ENCODE assay signal across 18 cellular contexts in genomic region chr2:171824086-171824485, GRCh38.
A peak's percentile ranks its signal among the peaks of the same experiment; 100 is the strongest.
DNase-seq lines count a peak whose midpoint lies in the region; ATAC-seq and TF ChIP-seq lines count a peak whose summit lies in the region.
"Had no signal": no experiment of that assay in that cellular context is flagged by ENCODE, and none has a peak within 500 bp of the region (broad histone marks: within the 10 kb centered on the region; RNA-seq: fewer than 3 reads in every experiment).

No MANE protein-coding gene starts in this region.

- DNase-seq in GM03348 (ENCODE audit: low spot score) (peak; percentile 45), NOMO-1 treated with DMSO at 0.1 percent for 48 hours (lab: John Stamatoyannopoulos, UW; ENCODE audit: unreplicated experiment) (peak; percentile 51), fibroblast of mammary gland (ENCODE audit: low read depth) (peak; percentile 45), gastrocnemius medialis (no peak), D341Med (ENCODE audit: low spot score) (no peak)
- DNase-seq: amniotic stem cell; C1 segment of cervical spinal cord; effector memory CD8-positive, alpha-beta T cell; foreskin melanocyte; NCI-H345; ovary; spleen; T-helper 9 cell had no signal

- no peaks in the 10 kb centered on the region for H3K27me3 ChIP-seq in gastrocnemius medialis
- H3K27me3 ChIP-seq: ovary, spleen had no signal

- no peak for TF ChIP-seq CTCF in fibroblast of mammary gland (conservative IDR thresholded peaks at IDR 0.05; ENCODE audit: control insufficient read depth, insufficient read depth, low read depth, low read length)
- TF ChIP-seq CTCF in gastrocnemius medialis (IDR thresholded peaks at IDR 0.05 in 4 of 5, conservative IDR thresholded peaks at IDR 0.05 in 1 of 5), result no peak

- H3K27ac ChIP-seq in gastrocnemius medialis, result no peak overlapping the region
- H3K27ac ChIP-seq: ovary, spleen, thoracic aorta had no signal

- TF ChIP-seq POLR2A in gastrocnemius medialis (IDR thresholded peaks at IDR 0.05), result no peak

- ATAC-seq in gastrocnemius medialis (peak; percentile 26 to 68), GM18511 (IDR thresholded peaks at IDR 0.05; ENCODE audit: unreplicated experiment) (no peak), HG03159 (IDR thresholded peaks at IDR 0.05; ENCODE audit: unreplicated experiment) (no peak)
- ATAC-seq: activated CD4-positive, CD25-positive, alpha-beta regulatory T cell treated with anti-CD3 and anti-CD28 coated beads, Interleukin-2, amount 50 U/mL, for 24 hours; effector memory CD8-positive, alpha-beta T cell; HCT116 had no signal

- in situ Hi-C loops in gastrocnemius medialis (cut with MboI; ENCODE audit: low sequenced_read_pairs in 4 of 4), result loop anchor here (25.0 kb wide), 2 partner anchors 263 to 288 kb away; partner anchors contain the start of genes DLX2 (in 3 of the 4) and DLX1 (in 1 of the 4)

- H3K4me3 ChIP-seq in fibroblast of mammary gland (ENCODE audit: control insufficient read depth, low read depth, low read length) (no peak overlapping the region), gastrocnemius medialis (no peak overlapping the region)
- H3K4me3 ChIP-seq: ovary, spleen, thoracic aorta had no signal

- H3K4me1 ChIP-seq in gastrocnemius medialis, result no peaks in the 10 kb centered on the region

- no peaks in the 10 kb centered on the region for H3K9me3 ChIP-seq in gastrocnemius medialis
- H3K9me3 ChIP-seq: ovary, spleen, thoracic aorta had no signal

- intact Hi-C loops in gastrocnemius medialis (cut with DNase I; ENCODE audit: low total_unique reads), result no loop called here

- H3K36me3 ChIP-seq in gastrocnemius medialis, result peaks cover 0 to 44% of the 10 kb centered on the region in 2 donors
- H3K36me3 ChIP-seq: ovary had no signal

Comparison
In these comparisons a context has a peak if more than half of its experiments do, and no peak if none do; other contexts are left out.
1. DNase-seq: peak in GM03348 (single experiment), NOMO-1 treated with DMSO at 0.1 percent for 48 hours (single experiment) and fibroblast of mammary gland (single experiment); none in gastrocnemius medialis (0 of 2) and D341Med (single experiment).
2. ATAC-seq: peak in gastrocnemius medialis (2 of 2); none in GM18511 (single experiment) and HG03159 (single experiment).